Comparison of ENCODE assay signal across 1 cellular context in the genomic region with DNA sequence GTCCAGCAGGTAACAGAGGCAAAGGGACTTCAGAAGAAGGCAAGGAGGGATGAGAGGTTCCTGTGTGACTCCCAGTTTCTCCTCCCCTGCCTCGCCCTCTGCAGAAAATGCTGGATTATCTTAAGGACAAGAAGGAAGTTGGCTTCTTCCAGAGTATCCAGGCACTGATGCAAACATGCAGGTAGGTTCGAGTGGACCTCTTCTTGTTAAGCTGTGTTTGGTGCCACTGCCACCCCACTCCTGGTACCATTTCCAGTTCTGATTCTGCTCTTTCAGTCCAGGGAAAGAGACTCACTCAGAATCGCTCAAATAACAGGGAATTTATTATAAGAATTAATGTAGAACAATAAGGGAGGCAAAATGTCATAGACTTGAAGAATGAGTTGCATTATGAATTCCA.
A peak's percentile ranks its signal among the peaks of the same experiment; 100 is the strongest.
TF ChIP-seq lines count a peak whose summit lies in the region.

No MANE protein-coding gene starts in this region.

TF ChIP-seq in K562, 482 proteins besides CTCF, POLR2A, EP300 and RAD21:
- TF ChIP-seq, protein P1, sequence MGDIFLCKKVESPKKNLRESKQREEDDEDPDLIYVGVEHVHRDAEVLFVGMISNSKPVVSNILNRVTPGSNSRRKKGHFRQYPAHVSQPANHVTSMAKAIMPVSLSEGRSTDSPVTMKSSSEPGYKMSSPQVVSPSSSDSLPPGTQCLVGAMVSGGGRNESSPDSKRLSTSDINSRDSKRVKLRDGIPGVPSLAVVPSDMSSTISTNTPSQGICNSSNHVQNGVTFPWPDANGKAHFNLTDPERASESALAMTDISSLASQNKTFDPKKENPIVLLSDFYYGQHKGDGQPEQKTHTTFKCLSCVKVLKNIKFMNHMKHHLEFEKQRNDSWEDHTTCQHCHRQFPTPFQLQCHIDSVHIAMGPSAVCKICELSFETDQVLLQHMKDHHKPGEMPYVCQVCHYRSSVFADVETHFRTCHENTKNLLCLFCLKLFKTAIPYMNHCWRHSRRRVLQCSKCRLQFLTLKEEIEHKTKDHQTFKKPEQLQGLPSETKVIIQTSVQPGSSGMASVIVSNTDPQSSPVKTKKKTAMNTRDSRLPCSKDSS (IDR thresholded peaks at IDR 0.05; ENCODE audit: low read depth, partially characterized antibody): peak; percentile 28
- TF ChIP-seq CBX1 (IDR thresholded peaks at IDR 0.05; ENCODE audit: low read depth) (peak; percentile 54; the same call in 1 of the 2 replicates), MTA1 (IDR thresholded peaks at IDR 0.05; ENCODE audit: borderline replicate concordance) (no peak), BCL6 (CRISPR knock-in tag; IDR thresholded peaks at IDR 0.05) (no peak), ZNF707 (CRISPR knock-in tag; conservative IDR thresholded peaks at IDR 0.05) (peak; percentile 99), CUX1 (CRISPR knock-in tag; IDR thresholded peaks at IDR 0.05) (no peak), CHCHD3 (CRISPR knock-in tag; IDR thresholded peaks at IDR 0.05) (no peak), VEZF1 (CRISPR knock-in tag; IDR thresholded peaks at IDR 0.05) (no peak), HNRNPK (IDR thresholded peaks at IDR 0.05; ENCODE audit: low read depth, low read length, poor library complexity, severe bottlenecking) (no peak), TRIM28 (IDR thresholded peaks at IDR 0.05) (peak; percentile 87), CBX3 (IDR thresholded peaks at IDR 0.05; ENCODE audit: borderline replicate concordance in 1 of 2, low read length in 2 of 2) (peak in 1 of 2 experiments; percentile 88; a peak in 2 of 3 replicates)
- TF ChIP-seq, protein P2, sequence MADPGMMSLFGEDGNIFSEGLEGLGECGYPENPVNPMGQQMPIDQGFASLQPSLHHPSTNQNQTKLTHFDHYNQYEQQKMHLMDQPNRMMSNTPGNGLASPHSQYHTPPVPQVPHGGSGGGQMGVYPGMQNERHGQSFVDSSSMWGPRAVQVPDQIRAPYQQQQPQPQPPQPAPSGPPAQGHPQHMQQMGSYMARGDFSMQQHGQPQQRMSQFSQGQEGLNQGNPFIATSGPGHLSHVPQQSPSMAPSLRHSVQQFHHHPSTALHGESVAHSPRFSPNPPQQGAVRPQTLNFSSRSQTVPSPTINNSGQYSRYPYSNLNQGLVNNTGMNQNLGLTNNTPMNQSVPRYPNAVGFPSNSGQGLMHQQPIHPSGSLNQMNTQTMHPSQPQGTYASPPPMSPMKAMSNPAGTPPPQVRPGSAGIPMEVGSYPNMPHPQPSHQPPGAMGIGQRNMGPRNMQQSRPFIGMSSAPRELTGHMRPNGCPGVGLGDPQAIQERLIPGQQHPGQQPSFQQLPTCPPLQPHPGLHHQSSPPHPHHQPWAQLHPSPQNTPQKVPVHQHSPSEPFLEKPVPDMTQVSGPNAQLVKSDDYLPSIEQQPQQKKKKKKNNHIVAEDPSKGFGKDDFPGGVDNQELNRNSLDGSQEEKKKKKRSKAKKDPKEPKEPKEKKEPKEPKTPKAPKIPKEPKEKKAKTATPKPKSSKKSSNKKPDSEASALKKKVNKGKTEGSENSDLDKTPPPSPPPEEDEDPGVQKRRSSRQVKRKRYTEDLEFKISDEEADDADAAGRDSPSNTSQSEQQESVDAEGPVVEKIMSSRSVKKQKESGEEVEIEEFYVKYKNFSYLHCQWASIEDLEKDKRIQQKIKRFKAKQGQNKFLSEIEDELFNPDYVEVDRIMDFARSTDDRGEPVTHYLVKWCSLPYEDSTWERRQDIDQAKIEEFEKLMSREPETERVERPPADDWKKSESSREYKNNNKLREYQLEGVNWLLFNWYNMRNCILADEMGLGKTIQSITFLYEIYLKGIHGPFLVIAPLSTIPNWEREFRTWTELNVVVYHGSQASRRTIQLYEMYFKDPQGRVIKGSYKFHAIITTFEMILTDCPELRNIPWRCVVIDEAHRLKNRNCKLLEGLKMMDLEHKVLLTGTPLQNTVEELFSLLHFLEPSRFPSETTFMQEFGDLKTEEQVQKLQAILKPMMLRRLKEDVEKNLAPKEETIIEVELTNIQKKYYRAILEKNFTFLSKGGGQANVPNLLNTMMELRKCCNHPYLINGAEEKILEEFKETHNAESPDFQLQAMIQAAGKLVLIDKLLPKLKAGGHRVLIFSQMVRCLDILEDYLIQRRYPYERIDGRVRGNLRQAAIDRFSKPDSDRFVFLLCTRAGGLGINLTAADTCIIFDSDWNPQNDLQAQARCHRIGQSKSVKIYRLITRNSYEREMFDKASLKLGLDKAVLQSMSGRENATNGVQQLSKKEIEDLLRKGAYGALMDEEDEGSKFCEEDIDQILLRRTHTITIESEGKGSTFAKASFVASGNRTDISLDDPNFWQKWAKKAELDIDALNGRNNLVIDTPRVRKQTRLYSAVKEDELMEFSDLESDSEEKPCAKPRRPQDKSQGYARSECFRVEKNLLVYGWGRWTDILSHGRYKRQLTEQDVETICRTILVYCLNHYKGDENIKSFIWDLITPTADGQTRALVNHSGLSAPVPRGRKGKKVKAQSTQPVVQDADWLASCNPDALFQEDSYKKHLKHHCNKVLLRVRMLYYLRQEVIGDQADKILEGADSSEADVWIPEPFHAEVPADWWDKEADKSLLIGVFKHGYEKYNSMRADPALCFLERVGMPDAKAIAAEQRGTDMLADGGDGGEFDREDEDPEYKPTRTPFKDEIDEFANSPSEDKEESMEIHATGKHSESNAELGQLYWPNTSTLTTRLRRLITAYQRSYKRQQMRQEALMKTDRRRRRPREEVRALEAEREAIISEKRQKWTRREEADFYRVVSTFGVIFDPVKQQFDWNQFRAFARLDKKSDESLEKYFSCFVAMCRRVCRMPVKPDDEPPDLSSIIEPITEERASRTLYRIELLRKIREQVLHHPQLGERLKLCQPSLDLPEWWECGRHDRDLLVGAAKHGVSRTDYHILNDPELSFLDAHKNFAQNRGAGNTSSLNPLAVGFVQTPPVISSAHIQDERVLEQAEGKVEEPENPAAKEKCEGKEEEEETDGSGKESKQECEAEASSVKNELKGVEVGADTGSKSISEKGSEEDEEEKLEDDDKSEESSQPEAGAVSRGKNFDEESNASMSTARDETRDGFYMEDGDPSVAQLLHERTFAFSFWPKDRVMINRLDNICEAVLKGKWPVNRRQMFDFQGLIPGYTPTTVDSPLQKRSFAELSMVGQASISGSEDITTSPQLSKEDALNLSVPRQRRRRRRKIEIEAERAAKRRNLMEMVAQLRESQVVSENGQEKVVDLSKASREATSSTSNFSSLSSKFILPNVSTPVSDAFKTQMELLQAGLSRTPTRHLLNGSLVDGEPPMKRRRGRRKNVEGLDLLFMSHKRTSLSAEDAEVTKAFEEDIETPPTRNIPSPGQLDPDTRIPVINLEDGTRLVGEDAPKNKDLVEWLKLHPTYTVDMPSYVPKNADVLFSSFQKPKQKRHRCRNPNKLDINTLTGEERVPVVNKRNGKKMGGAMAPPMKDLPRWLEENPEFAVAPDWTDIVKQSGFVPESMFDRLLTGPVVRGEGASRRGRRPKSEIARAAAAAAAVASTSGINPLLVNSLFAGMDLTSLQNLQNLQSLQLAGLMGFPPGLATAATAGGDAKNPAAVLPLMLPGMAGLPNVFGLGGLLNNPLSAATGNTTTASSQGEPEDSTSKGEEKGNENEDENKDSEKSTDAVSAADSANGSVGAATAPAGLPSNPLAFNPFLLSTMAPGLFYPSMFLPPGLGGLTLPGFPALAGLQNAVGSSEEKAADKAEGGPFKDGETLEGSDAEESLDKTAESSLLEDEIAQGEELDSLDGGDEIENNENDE (IDR thresholded peaks at IDR 0.05; ENCODE audit: low read depth, low read length): no peak
